Comparison of ENCODE assay signal across 6 cellular contexts in genomic region chr15:90264649-90265048, GRCh38. TPM values are rescaled to one million over a fixed set of nuclear protein-coding genes. Genes with fewer than 3 reads are reported as not detected.
DNase-seq lines count a peak whose midpoint lies in the region; TF ChIP-seq lines count a peak whose summit lies in the region.

No MANE protein-coding gene starts in this region.

- no peak overlapping the region for H3K14ac ChIP-seq in neuronal stem cell (ENCODE audit: low read length)

- CTCF ChIA-PET in mammary epithelial cell (lab: Charles Lee; ENCODE audit: low non-redundant PET): no interaction called here

- DNase-seq in SIG-M5 treated with dmso at 0.1 percent for 504 hours (lab: John Stamatoyannopoulos, UW; ENCODE audit: unreplicated experiment) (peak; percentile 5), SIG-M5 (lab: John Stamatoyannopoulos, UW) (no peak), mammary epithelial cell (peak; percentile 26), neuronal stem cell (ENCODE audit: low spot score) (no peak), cortex of kidney (lab: John Stamatoyannopoulos, UW) (no peak), NCI-H2196 (lab: John Stamatoyannopoulos, UW; ENCODE audit: unreplicated experiment) (no peak)

- H3K27me3 ChIP-seq in mammary epithelial cell (ENCODE audit: insufficient read depth, low read length) (no peaks in the 10 kb centered on the region), neuronal stem cell (ENCODE audit: control insufficient read depth in 3 of 3, insufficient read depth in 3 of 3, low read depth in 1 of 3, low read length in 3 of 3) (no peaks in the 10 kb centered on the region)

- intact Hi-C loops in mammary epithelial cell (cut with micrococcal nuclease): loop anchor here (1.0 kb wide), 1 partner anchor 31 kb away; the partner anchor contains the start of gene CIB1

- H2AFZ ChIP-seq in mammary epithelial cell (ENCODE audit: low read depth, low read length): peak overlapping the region; percentile 78
- H2AFZ ChIP-seq in neuronal stem cell (ENCODE audit: low read length): peak overlapping the region; percentile 91

- H3K4me2 ChIP-seq in mammary epithelial cell (ENCODE audit: insufficient read depth, low read depth, low read length) (peak overlapping the region; percentile 90), neuronal stem cell (ENCODE audit: insufficient read depth, low read length, poor library complexity, severe bottlenecking) (peak overlapping the region; percentile 60)

- no peak overlapping the region for H3K23ac ChIP-seq in neuronal stem cell (ENCODE audit: low read depth, low read length, poor library complexity)

- no peak overlapping the region for H2BK15ac ChIP-seq in neuronal stem cell (ENCODE audit: low read length)

- H4K8ac ChIP-seq in neuronal stem cell (ENCODE audit: low read depth, low read length): no peak overlapping the region

- H3K9me3 ChIP-seq in mammary epithelial cell (replicated peaks; ENCODE audit: insufficient read depth, low read length): no peaks in the 10 kb centered on the region
- H3K9me3 ChIP-seq in neuronal stem cell (replicated peaks in 1 of 2; ENCODE audit: control insufficient read depth in 2 of 2, insufficient read depth in 1 of 2, low read depth in 1 of 2, low read length in 2 of 2): no peaks in the 10 kb centered on the region

- peak overlapping the region; percentile 72 for H2AK5ac ChIP-seq in neuronal stem cell (ENCODE audit: low read depth, low read length)

- dilution Hi-C loops in mammary epithelial cell (cut with HindIII; ENCODE audit: low sequenced_read_pairs): no loop called here

- H3K79me2 ChIP-seq in mammary epithelial cell (ENCODE audit: insufficient read depth, low read length): peaks cover 36% of the 10 kb centered on the region

- H4K20me1 ChIP-seq in mammary epithelial cell (ENCODE audit: insufficient read depth, low read length): no peaks in the 10 kb centered on the region

- in situ Hi-C loops in mammary epithelial cell (cut with MboI; ENCODE audit: low sequenced_read_pairs in 2 of 2): no loop called here

- H2BK12ac ChIP-seq in neuronal stem cell (ENCODE audit: low read length): no peak overlapping the region

- peaks cover 2% of the 10 kb centered on the region for H3K79me1 ChIP-seq in neuronal stem cell (ENCODE audit: low read depth, low read length)

- 19% methylated on average over 4 of the region's 4 CpGs for WGBS in mammary epithelial cell (ENCODE audit: low coverage, missing lambda C conversion rate)
- no CpG with 5 or more reads among the region's 4 CpGs for WGBS in neuronal stem cell (ENCODE audit: extremely low coverage in 2 of 2, insufficient read length in 2 of 2, insufficient replicate concordance in 1 of 2), 2 donors

- H2BK120ac ChIP-seq in neuronal stem cell (ENCODE audit: low read depth, low read length): no peak overlapping the region

- no peak overlapping the region for H3K9ac ChIP-seq in mammary epithelial cell (ENCODE audit: insufficient read depth, low read length)
- peak overlapping the region; percentile 85 for H3K9ac ChIP-seq in neuronal stem cell (ENCODE audit: low read depth, low read length, poor library complexity)

- no peak overlapping the region for H4K91ac ChIP-seq in neuronal stem cell (ENCODE audit: low read depth, low read length, poor library complexity)

- no peak overlapping the region for H2BK5ac ChIP-seq in neuronal stem cell (ENCODE audit: low read length)

- no peak overlapping the region for H3K18ac ChIP-seq in neuronal stem cell (ENCODE audit: low read length)

- no peak for TF ChIP-seq CTCF in mammary epithelial cell (conservative IDR thresholded peaks at IDR 0.05 in 1 of 2, IDR thresholded peaks at IDR 0.05 in 1 of 2; ENCODE audit: extremely low read depth in 1 of 2, insufficient read depth in 1 of 2, low read depth in 1 of 2, low read length in 2 of 2)

- H3K36me3 ChIP-seq in mammary epithelial cell (ENCODE audit: insufficient read depth, low read length) (peaks cover 5% of the 10 kb centered on the region), neuronal stem cell (replicated peaks in 1 of 2; ENCODE audit: control insufficient read depth in 2 of 2, insufficient read depth in 2 of 2, low read length in 2 of 2) (peaks cover 0 to 27% of the 10 kb centered on the region in 2 donors)

- H3K4ac ChIP-seq in neuronal stem cell (ENCODE audit: low read length): peak overlapping the region; percentile 5

- peak overlapping the region; percentile 70 for H3K27ac ChIP-seq in mammary epithelial cell (ENCODE audit: insufficient read depth, low read depth, low read length)
- H3K27ac ChIP-seq in neuronal stem cell (replicated peaks; ENCODE audit: low read length): peak overlapping the region; percentile 85

- peaks cover 37% of the 10 kb centered on the region for H3K4me1 ChIP-seq in mammary epithelial cell (ENCODE audit: insufficient read depth, low read length)
- H3K4me1 ChIP-seq in neuronal stem cell (ENCODE audit: control insufficient read depth in 2 of 2, insufficient read depth in 1 of 2, low read depth in 1 of 2, low read length in 2 of 2): peaks cover 9 to 12% of the 10 kb centered on the region in 2 donors

- H3K4me3 ChIP-seq in mammary epithelial cell (replicated peaks in 1 of 3; ENCODE audit: insufficient read depth in 1 of 3, low read depth in 2 of 3, low read length in 3 of 3): peak overlapping the region; percentile 55 to 64 (median 58)
- H3K4me3 ChIP-seq in neuronal stem cell (ENCODE audit: low read length in 2 of 2): peak overlapping the region; percentile 63 to 90

- BruUV-seq in mammary epithelial cell (replicated peaks; lab: Mats Ljungman, UMichigan): no TSS peak

RNA-seq across cellular contexts. Expression of gene NGRN, which starts 0.8 kb away (rescaled TPM):
- 10 to 100 TPM; 55.3 to 77.2 TPM for total RNA-seq in mammary epithelial cell
- 36.4 TPM for polyA plus RNA-seq in mammary epithelial cell
- polyA minus RNA-seq in mammary epithelial cell: 11.9 TPM
- polyA plus RNA-seq in neuronal stem cell (2013, experiment 1 of 2): 106 TPM
- polyA plus RNA-seq in neuronal stem cell (2013, experiment 2 of 2): 104 TPM

RNA-seq across cellular contexts. Expression of gene TTLL13, which starts 15.3 kb away (rescaled TPM):
- under 1 TPM; 0.17 to 0.21 TPM for total RNA-seq in mammary epithelial cell
- 0.02 TPM for polyA plus RNA-seq in mammary epithelial cell
- not detected for polyA minus RNA-seq in mammary epithelial cell
- polyA plus RNA-seq in neuronal stem cell (2013, experiment 1 of 2): 0.32 TPM
- polyA plus RNA-seq in neuronal stem cell (2013, experiment 2 of 2): 0.10 TPM

RNA-seq across cellular contexts. Expression of gene GDPGP1, which starts 30.6 kb away (rescaled TPM):
- 1 to 10 TPM; 3.9 to 6.8 TPM for total RNA-seq in mammary epithelial cell
- polyA plus RNA-seq in mammary epithelial cell: 2.6 TPM
- polyA minus RNA-seq in mammary epithelial cell: 7.6 TPM
- polyA plus RNA-seq in neuronal stem cell (2013, experiment 1 of 2): 1.2 TPM
- 1.6 TPM for polyA plus RNA-seq in neuronal stem cell (2013, experiment 2 of 2)

RNA-seq across cellular contexts. Expression of gene CIB1, which starts 30.9 kb away (rescaled TPM):
- 10 to 100 TPM; 14.8 to 74.6 TPM for total RNA-seq in mammary epithelial cell
- polyA plus RNA-seq in mammary epithelial cell: 115 TPM
- 42.4 TPM for polyA minus RNA-seq in mammary epithelial cell
- polyA plus RNA-seq in neuronal stem cell (2013, experiment 1 of 2): 18.7 TPM
- polyA plus RNA-seq in neuronal stem cell (2013, experiment 2 of 2): 18.6 TPM

Comparison
In these comparisons a context has a peak if more than half of its experiments do, and no peak if none do; other contexts are left out.
1. DNase-seq: peak in SIG-M5 treated with dmso at 0.1 percent for 504 hours (single experiment) and mammary epithelial cell (single experiment); none in SIG-M5 (single experiment), neuronal stem cell (single experiment), cortex of kidney (single experiment) and NCI-H2196 (single experiment).